ENCODE assay signal across 18 cellular contexts in the genomic region with DNA sequence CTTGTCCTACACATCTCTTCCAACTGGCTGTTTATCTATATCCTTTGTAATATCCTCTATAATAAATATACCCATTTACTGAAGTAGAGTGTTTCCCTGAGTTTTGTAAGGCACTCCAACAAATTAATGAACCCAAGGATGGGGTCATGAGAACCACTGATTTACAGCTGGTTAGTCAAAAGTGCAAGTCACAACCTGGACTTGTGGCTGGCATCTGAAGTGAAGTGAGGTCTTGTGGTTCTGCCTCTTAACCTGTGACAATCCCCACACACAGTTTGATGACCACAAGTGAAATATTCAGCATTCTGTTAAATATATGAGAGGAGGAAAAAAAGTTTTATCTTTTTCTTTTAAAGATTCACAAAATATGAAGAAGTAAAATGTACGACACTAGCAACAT.
"Had no signal": no experiment of that assay in that cellular context is flagged by ENCODE, and none has a peak within 500 bp of the region (broad histone marks: within the 10 kb centered on the region; RNA-seq: fewer than 3 reads in every experiment).

No MANE protein-coding gene starts in this region.

- H3K9me3 ChIP-seq: heart right ventricle, thoracic aorta had no signal

- H3K4me3 ChIP-seq: heart right ventricle, thoracic aorta had no signal

- H3K27ac ChIP-seq: foreskin keratinocyte, heart right ventricle, thoracic aorta, VCaP had no signal

- H3K27me3 ChIP-seq: foreskin keratinocyte had no signal

- H3K4me1 ChIP-seq: foreskin keratinocyte, heart right ventricle had no signal

- DNase-seq: activated CD4-positive, alpha-beta T cell treated with anti-CD3 and anti-CD28 coated beads for 4 hours; activated CD4-positive, alpha-beta T cell treated with anti-CD3 and anti-CD28 coated beads, Interleukin-2, amount 50 U/mL, for 4 hours; activated naive CD4-positive, alpha-beta T cell; activated T-cell treated with anti-CD3 and anti-CD28 coated beads for 4 hours; activated T-cell treated with anti-CD3 and anti-CD28 coated beads, Interleukin-2, amount 50 U/mL, for 72 hours; aorta; caudate nucleus; heart right ventricle; left cardiac atrium; right cardiac atrium; stimulated activated CD4-positive, alpha-beta T cell treated with anti-CD3 and anti-CD28 coated beads, Interleukin-4, amount 100 ng/mL, for 1 hour; T-helper 9 cell; trophoblast cell had no signal

- ATAC-seq: activated T-cell treated with anti-CD3 and anti-CD28 coated beads, Interleukin-2, amount 50 U/mL, for 72 hours; esophagus mucosa; foreskin keratinocyte; heart right ventricle; left cardiac atrium; natural killer cell treated with Interleukin-12 subunit alpha and Interleukin-12 subunit beta and Interleukin-15 and Interleukin-18, amount 100 ng/mL, for 72 hours; right cardiac atrium had no signal

- H3K36me3 ChIP-seq: heart right ventricle, thoracic aorta had no signal
